In the genomic region with DNA sequence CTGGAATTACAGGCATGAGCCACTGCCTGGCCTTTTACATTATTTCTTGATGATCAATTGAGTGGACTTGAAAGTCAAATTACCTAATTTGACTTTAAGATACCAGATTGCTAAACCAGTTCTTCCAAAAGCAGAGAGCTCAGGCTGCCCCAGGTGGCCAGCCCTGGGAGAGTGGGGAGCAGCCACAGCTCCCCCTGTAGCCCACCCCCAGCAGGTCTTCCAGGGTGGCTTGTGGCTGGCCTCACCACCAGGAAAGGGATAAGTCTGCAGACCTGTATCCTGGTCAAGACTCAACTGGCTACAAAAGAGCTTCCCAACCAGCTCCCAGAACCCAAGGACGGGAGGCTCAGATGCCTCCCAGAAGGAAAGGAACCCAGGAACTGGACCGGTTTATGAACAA, we compare ENCODE assay signal across 29 cellular contexts.
"Had no signal": no experiment of that assay in that cellular context is flagged by ENCODE, and none has a peak within 500 bp of the region (broad histone marks: within the 10 kb centered on the region; RNA-seq: fewer than 3 reads in every experiment).

No MANE protein-coding gene starts in this region.

- H3K27me3 Mint-ChIP-seq: dendritic cell treated with granulocyte-macrophage colony-stimulating factor and Interleukin-4, amounts not matched to agents 40 ng/mL and 50 ng/mL, for 4 days; naive B cell; type B pancreatic cell had no signal

- H3K9me3 Mint-ChIP-seq: natural killer cell treated with Interleukin-12 subunit alpha and Interleukin-12 subunit beta and Interleukin-15 and Interleukin-18, amount 100 ng/mL, for 72 hours had no signal

- H3K4me2 ChIP-seq: neural progenitor cell had no signal

- H3K4me3 Mint-ChIP-seq: dendritic cell treated with granulocyte-macrophage colony-stimulating factor and Interleukin-4, amounts not matched to agents 40 ng/mL and 50 ng/mL, for 4 days; endodermal cell; mesothelial cell of epicardium; naive B cell; natural killer cell treated with Interleukin-12 subunit alpha and Interleukin-12 subunit beta and Interleukin-15 and Interleukin-18, amount 100 ng/mL, for 72 hours; neural progenitor cell; stimulated activated memory B cell treated with anti-CD40 and anti-IgM and Interleukin-4, amounts not matched to agents 10 μg/mL and 1 μg/mL and 100 μg/mL, for 72 hours; type B pancreatic cell had no signal

- H3K36me3 ChIP-seq: colonic mucosa, gastrocnemius medialis, left lung, neural progenitor cell, prostate gland, right atrium auricular region, sigmoid colon, tibial artery had no signal

- H3K36me3 Mint-ChIP-seq: natural killer cell treated with Interleukin-12 subunit alpha and Interleukin-12 subunit beta and Interleukin-15 and Interleukin-18, amount 100 ng/mL, for 72 hours; stimulated activated memory B cell treated with anti-CD40 and anti-IgM and Interleukin-4, amounts not matched to agents 10 μg/mL and 1 μg/mL and 100 μg/mL, for 72 hours had no signal

- H3K4me1 Mint-ChIP-seq: endodermal cell; naive B cell; stimulated activated memory B cell treated with anti-CD40 and anti-IgM and Interleukin-4, amounts not matched to agents 10 μg/mL and 1 μg/mL and 100 μg/mL, for 72 hours had no signal

- H3K4me1 ChIP-seq: colonic mucosa, gastrocnemius medialis, left lung, neural progenitor cell, prostate gland, right atrium auricular region, sigmoid colon, testis, tibial artery had no signal

- H3K27ac Mint-ChIP-seq: dendritic cell treated with granulocyte-macrophage colony-stimulating factor and Interleukin-4, amounts not matched to agents 40 ng/mL and 50 ng/mL, for 4 days; endodermal cell; naive B cell; natural killer cell treated with Interleukin-12 subunit alpha and Interleukin-12 subunit beta and Interleukin-15 and Interleukin-18, amount 100 ng/mL, for 72 hours; neural progenitor cell; stimulated activated memory B cell treated with anti-CD40 and anti-IgM and Interleukin-4, amounts not matched to agents 10 μg/mL and 1 μg/mL and 100 μg/mL, for 72 hours had no signal

- H3K9ac ChIP-seq: neural progenitor cell had no signal

- H3K27ac ChIP-seq: colonic mucosa, epithelial cell of prostate, gastrocnemius medialis, left lung, neural progenitor cell, prostate gland, right atrium auricular region, sigmoid colon, testis, tibial artery had no signal

- ATAC-seq: esophagus mucosa; gastrocnemius medialis; left cardiac atrium; left lung; mucosa of descending colon; stimulated activated naive CD8-positive, alpha-beta T cell treated with anti-CD3 and anti-CD28 coated beads, Interleukin-15, Interleukin-2, amounts not matched to agents 100 U/mL and 50 U/mL, for 24 hours had no signal

- H3K4me3 ChIP-seq: colonic mucosa, gastrocnemius medialis, left lung, mucosa of descending colon, neural progenitor cell, prostate gland, right atrium auricular region, sigmoid colon, testis, tibial artery had no signal

- H3K9me3 ChIP-seq: colonic mucosa, prostate gland, sigmoid colon, testis, tibial artery had no signal

- DNase-seq: colonic mucosa; effector CD8-positive, alpha-beta T cell; endodermal cell; foreskin fibroblast; gastrocnemius medialis; hypothalamus; left cardiac atrium; left lung; mesenchymal stem cell; mucosa of descending colon; naive B cell; nucleus accumbens; sigmoid colon; stimulated activated CD4-positive, alpha-beta T cell treated with anti-CD3 and anti-CD28 coated beads, Interleukin-2, amount 100 ng/mL, for 24 hours; stimulated activated CD4-positive, alpha-beta T cell treated with anti-CD3 and anti-CD28 coated beads, Interleukin-4, amount 100 ng/mL, for 24 hours; stimulated activated naive CD8-positive, alpha-beta T cell treated with anti-CD3 and anti-CD28 coated beads, Interleukin-15, Interleukin-2, amounts not matched to agents 100 U/mL and 50 U/mL, for 24 hours; substantia nigra; testis; tibial artery had no signal

- H3K27me3 ChIP-seq: colonic mucosa, gastrocnemius medialis, left lung, neural progenitor cell, right atrium auricular region, sigmoid colon, testis, tibial artery had no signal
